In the genomic region with DNA sequence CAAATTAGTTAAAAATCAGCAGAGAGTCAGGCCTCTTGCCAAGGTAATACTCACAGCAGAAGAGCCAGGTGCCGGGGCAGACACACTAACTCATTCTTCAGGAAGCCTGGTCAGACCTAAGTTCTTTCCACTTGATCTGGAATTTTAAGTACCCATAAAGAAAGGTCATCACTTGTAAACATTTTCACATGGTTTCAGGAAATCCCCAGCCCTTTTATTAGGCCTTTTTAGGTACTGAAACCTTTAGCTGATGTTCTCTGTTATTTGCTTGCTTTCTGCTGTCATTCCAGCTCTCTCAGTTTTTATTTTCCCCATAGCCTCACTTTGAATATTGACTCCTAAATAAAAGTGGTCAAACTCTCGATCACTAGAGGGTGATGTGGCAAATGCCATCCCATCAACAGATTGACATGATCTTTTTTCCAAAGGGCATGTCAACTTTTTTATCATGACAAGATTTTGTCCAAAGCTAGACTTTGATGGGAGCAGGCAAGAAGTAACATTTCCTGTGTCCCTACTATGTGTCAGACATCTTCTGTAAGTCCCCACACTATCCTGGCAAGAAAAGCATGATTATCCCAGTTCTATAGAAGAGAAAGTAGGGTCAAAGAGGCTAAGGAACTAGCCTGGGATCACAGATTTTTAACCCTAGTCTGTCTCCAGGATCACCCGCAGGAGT, we compare ENCODE assay signal across 9 cellular contexts. TPM values are rescaled to one million over a fixed set of nuclear protein-coding genes. Genes with fewer than 3 reads are reported as not detected.
A peak's percentile ranks its signal among the peaks of the same experiment; 100 is the strongest.
DNase-seq lines count a peak whose midpoint lies in the region; ATAC-seq and TF ChIP-seq lines count a peak whose summit lies in the region.
"Had no signal": no experiment of that assay in that cellular context is flagged by ENCODE, and none has a peak within 500 bp of the region (broad histone marks: within the 10 kb centered on the region; RNA-seq: fewer than 3 reads in every experiment).

No MANE protein-coding gene starts in this region.

- H3K4me3 ChIP-seq in GM06990 (replicated peaks; ENCODE audit: low read depth, low read length) (peak overlapping the region; percentile 16), coronary artery (no peak overlapping the region), PC-3 (ENCODE audit: low read length) (no peak overlapping the region)

- intact Hi-C loops in PC-3 (cut with micrococcal nuclease), result no loop called here

- no peaks in the 10 kb centered on the region for H3K9me3 ChIP-seq in PC-3 (ENCODE audit: low read length)

- peaks cover 5% of the 10 kb centered on the region for H3F3A ChIP-seq in PC-3 (ENCODE audit: low read length, unreplicated experiment)

- H3K27ac ChIP-seq in coronary artery (peak overlapping the region; percentile 15), PC-3 (ENCODE audit: low read length) (no peak overlapping the region)

- peaks cover 18% of the 10 kb centered on the region for H3K4me1 ChIP-seq in PC-3 (ENCODE audit: insufficient read depth, low read length)

- H3K9ac ChIP-seq in PC-3 (ENCODE audit: low read length), result no peak overlapping the region

- in situ Hi-C loops in GM13976 (cut with MboI; ENCODE audit: low sequenced_read_pairs, unreplicated experiment), result loop anchor here (5.0 to 25.0 kb wide), 3 partner anchors 49 to 519 kb away; a partner anchor contains a TSS

- BruUV-seq in PC-3 (replicated peaks; lab: Mats Ljungman, UMichigan), result no TSS peak

- H3K4me2 ChIP-seq in PC-3 (ENCODE audit: low read length), result no peak overlapping the region

- H4K20me1 ChIP-seq in PC-3 (ENCODE audit: low read length), result no peaks in the 10 kb centered on the region

- H3K79me2 ChIP-seq in PC-3 (ENCODE audit: low read length), result peaks cover 20% of the 10 kb centered on the region

- no peak for ATAC-seq in GM18502 (IDR thresholded peaks at IDR 0.05; ENCODE audit: poor library complexity, unreplicated experiment)
- ATAC-seq in PC-3, result no peak
- ATAC-seq: right cardiac atrium had no signal

- H2AFZ ChIP-seq in PC-3 (ENCODE audit: low read length), result no peak overlapping the region

- H3K36me3 ChIP-seq in GM06990 (ENCODE audit: control insufficient read depth, insufficient read depth, low read length) (peaks cover 21% of the 10 kb centered on the region), PC-3 (ENCODE audit: low read depth, low read length) (peaks cover 46% of the 10 kb centered on the region)

- H3K27me3 ChIP-seq in GM06990 (replicated peaks; ENCODE audit: control insufficient read depth, insufficient read depth, low read length) (no peaks in the 10 kb centered on the region), PC-3 (ENCODE audit: low read length) (no peaks in the 10 kb centered on the region)

- POLR2A ChIA-PET in PC-3 (lab: Charles Lee; ENCODE audit: unreplicated experiment), result interaction anchor here (1.0 kb wide), 1 partner anchor 236 kb away, joined by 6 read pairs; no protein-coding TSS in a partner anchor

- TF ChIP-seq CTCF in GM06990 (IDR thresholded peaks at IDR 0.05; ENCODE audit: insufficient read depth, low read length, poor library complexity, severe bottlenecking) (no peak), coronary artery (IDR thresholded peaks at IDR 0.05) (no peak), GM13976 (IDR thresholded peaks at IDR 0.05; ENCODE audit: borderline replicate concordance, control extremely low read depth, extremely low read depth, insufficient read depth, missing control alignments) (no peak), PC-3 (conservative IDR thresholded peaks at IDR 0.05; ENCODE audit: low read depth, low read length) (no peak)

- DNase-seq in GM06990 (ENCODE audit: extremely low read depth, insufficient read length) (peak; percentile 58), M059J (ENCODE audit: low read depth) (peak; percentile 40), coronary artery (ENCODE audit: low spot score) (no peak), renal cortical epithelial cell (ENCODE audit: low read depth) (peak; percentile 99), GM13976 (ENCODE audit: low spot score) (no peak), PC-3 (no peak)
- DNase-seq: NK-92 treated with Interleukin-12 subunit alpha and Interleukin-12 subunit beta, amount 100 ng/mL, for 24 hours; right cardiac atrium had no signal

- CTCF ChIA-PET in PC-3 (lab: Charles Lee), result no interaction called here

- H3K9me2 ChIP-seq in PC-3 (replicated peaks; ENCODE audit: low read length), result no peaks in the 10 kb centered on the region

RNA-seq across cellular contexts. Expression of a gene that starts 5.7 kb away (rescaled TPM):
- 90.9 and 102 TPM in 2 replicates for total RNA-seq in M059J (2014; rRNA removed; shearing (Covaris generic))
- total RNA-seq in renal cortical epithelial cell (101 and 149 TPM in 2 replicates), PC-3 (2014; rRNA removed) (120 and 181 TPM in 2 replicates)

RNA-seq across cellular contexts. Expression of a gene that starts 7.1 kb away (rescaled TPM):
- total RNA-seq in M059J (2014; rRNA removed; shearing (Covaris generic)), result 38.8 and 39.8 TPM in 2 replicates
- total RNA-seq in renal cortical epithelial cell, result 33.3 and 53.7 TPM in 2 replicates
- total RNA-seq in PC-3 (2014; rRNA removed), result 148 and 165 TPM in 2 replicates

RNA-seq across cellular contexts. Expression of a gene that starts 29.8 kb away (rescaled TPM):
- total RNA-seq in M059J (2014; rRNA removed; shearing (Covaris generic)), result 0.05 TPM in 1 of 2 replicates, not detected in the other
- total RNA-seq in renal cortical epithelial cell, result not detected in 2 replicates
- not detected in 2 replicates for total RNA-seq in PC-3 (2014; rRNA removed)

RNA-seq across cellular contexts. Expression of a gene that starts 53.0 kb away (rescaled TPM):
- 9.7 and 12.5 TPM in 2 replicates for total RNA-seq in M059J (2014; rRNA removed; shearing (Covaris generic))
- total RNA-seq in renal cortical epithelial cell (6.4 and 7.8 TPM in 2 replicates), PC-3 (2014; rRNA removed) (6.4 and 18.5 TPM in 2 replicates)

Comparison
In these comparisons a context has a peak if more than half of its experiments do, and no peak if none do; other contexts are left out.
1. DNase-seq: peak in GM06990 (single experiment), M059J (single experiment) and renal cortical epithelial cell (single experiment); none in coronary artery (single experiment), GM13976 (single experiment) and PC-3 (single experiment).